Comparison of ENCODE assay signal across 8 cellular contexts in the genomic region with DNA sequence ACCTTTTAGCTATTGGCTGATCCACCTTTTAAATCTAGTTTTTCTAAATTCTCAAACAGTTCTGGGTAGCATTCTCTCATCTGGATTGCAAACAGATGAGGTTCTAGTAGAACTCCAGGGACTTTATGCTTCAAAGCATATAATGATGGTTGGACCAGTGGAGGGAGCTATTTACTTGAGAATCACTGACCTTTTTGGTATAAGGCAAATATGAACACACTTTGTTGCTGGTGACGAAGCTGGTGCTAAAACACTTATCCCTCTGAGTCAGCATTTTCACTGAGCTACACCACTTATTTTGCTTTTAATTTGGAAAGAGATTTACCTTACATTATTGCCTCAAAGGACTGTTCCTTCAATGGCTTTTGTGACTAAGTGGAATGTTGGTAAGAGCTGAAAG. TPM values are rescaled to one million over a fixed set of nuclear protein-coding genes. Genes with fewer than 3 reads are reported as not detected.
A peak's percentile ranks its signal among the peaks of the same experiment; 100 is the strongest.
DNase-seq lines count a peak whose midpoint lies in the region; ATAC-seq, FAIRE-seq and TF ChIP-seq lines count a peak whose summit lies in the region.

No MANE protein-coding gene starts in this region.

- TF ChIP-seq RAD21 in HepG2 (CRISPR knock-in tag; IDR thresholded peaks at IDR 0.05): 0 out of 2 replicates have a peak, but pooled peaks have one; percentile 10

- no peak for FAIRE-seq in HepG2 (lab: Jason Lieb, UNC)

- H3K27ac ChIP-seq in VCaP (no peak overlapping the region), HepG2 (ENCODE audit: extremely low read length, insufficient read depth, low read length) (no peak overlapping the region)

- ATAC-seq in HepG2: peak; percentile 70

- no peaks in the 10 kb centered on the region for H3K79me2 ChIP-seq in HepG2 (ENCODE audit: insufficient read depth, low read length)

- CTCF ChIA-PET in HepG2 (lab: Yijun Ruan, JAX; ENCODE audit: low intra/inter-chr PET ratio, low total read pairs): no interaction called here

- intact Hi-C loops in HepG2 (cut with micrococcal nuclease; ENCODE audit: unreplicated experiment): no loop called here

- H4K20me1 ChIP-seq in HepG2 (ENCODE audit: insufficient read depth, low read length): no peaks in the 10 kb centered on the region

- H3K36me3 ChIP-seq in HepG2 (replicated peaks in 1 of 2; ENCODE audit: control insufficient read depth in 1 of 2, insufficient read depth in 2 of 2, low read length in 2 of 2): no peaks in the 10 kb centered on the region

- DNase-seq in ELR (ENCODE audit: low read depth) (peak; percentile 83), NB4 (ENCODE audit: low read depth) (peak; percentile 37), HepG2 (ENCODE audit: low spot score) (peak; percentile 16), GM10266 (ENCODE audit: extremely low spot score) (no peak), dedifferentiated amniotic fluid mesenchymal stem cell (ENCODE audit: extremely low spot score) (no peak), GOT3 (lab: John Stamatoyannopoulos, UW) (no peak), MV-4-11 (lab: John Stamatoyannopoulos, UW) (no peak)

- H3K4me2 ChIP-seq in HepG2 (ENCODE audit: low read depth, low read length): no peak overlapping the region

- no peak overlapping the region for H3K9ac ChIP-seq in HepG2 (ENCODE audit: insufficient read depth, low read depth, low read length)

- TF ChIP-seq CTCF in NB4 (IDR thresholded peaks at IDR 0.05; ENCODE audit: low read depth, low read length): no peak
- TF ChIP-seq CTCF in VCaP (conservative IDR thresholded peaks at IDR 0.05): peak; percentile 60
- peak; percentile 35; the same call in 1 of the 2 replicates for TF ChIP-seq CTCF in HepG2 (CRISPR knock-in tag; IDR thresholded peaks at IDR 0.05)
- no peak for TF ChIP-seq CTCF in GM10266 (IDR thresholded peaks at IDR 0.05; ENCODE audit: control insufficient read depth, insufficient read depth, low read depth, missing control alignments)

- no peaks in the 10 kb centered on the region for H3K27me3 ChIP-seq in HepG2 (ENCODE audit: control insufficient read depth in 1 of 2, insufficient read depth in 2 of 2, low read length in 2 of 2)

- H3K4me1 ChIP-seq in HepG2 (ENCODE audit: insufficient read depth, low read length): no peaks in the 10 kb centered on the region

- 8% methylated on average over 1 of the region's 1 CpG for WGBS in HepG2 (ENCODE audit: low lambda C conversion rate)

- no peak overlapping the region for H3K4me3 ChIP-seq in NB4 (ENCODE audit: low read depth, low read length)
- no peak overlapping the region for H3K4me3 ChIP-seq in HepG2 (replicated peaks in 1 of 3; ENCODE audit: insufficient read depth in 1 of 3, low read depth in 2 of 3, low read length in 3 of 3)

- no TSS peak for BruUV-seq in HepG2 (replicated peaks; lab: Mats Ljungman, UMichigan)

- no peak overlapping the region for H2AFZ ChIP-seq in HepG2 (ENCODE audit: low read length)

- TF ChIP-seq POLR2A in NB4 (IDR thresholded peaks at IDR 0.05; ENCODE audit: extremely low read depth, insufficient read length): no peak
- no peak for TF ChIP-seq POLR2A in HepG2 (IDR thresholded peaks at IDR 0.05; ENCODE audit: insufficient read depth in 1 of 2, low read depth in 2 of 2, low read length in 2 of 2)

- TF ChIP-seq EP300 in HepG2 (IDR thresholded peaks at IDR 0.05; ENCODE audit: low read depth in 2 of 2, low read length in 2 of 2) (no peak), HepG2 (CRISPR knock-in tag; IDR thresholded peaks at IDR 0.05; ENCODE audit: borderline replicate concordance) (no peak)

- no peaks in the 10 kb centered on the region for H3K9me3 ChIP-seq in HepG2 (ENCODE audit: low read length)

- in situ Hi-C loops in HepG2 (cut with HindIII; ENCODE audit: extremely low pct_ligation_motif_present, low pct_unique_long_range_greater_than_20kb): no loop called here

- POLR2A ChIA-PET in HepG2 (lab: Yijun Ruan, JAX): no interaction called here

TF ChIP-seq in HepG2, 621 proteins besides CTCF, POLR2A, EP300 and RAD21 (continues in another document):
- TF ChIP-seq RBFOX2 (IDR thresholded peaks at IDR 0.05; ENCODE audit: low read depth, low read length) (no peak), ZNF616 (CRISPR knock-in tag; IDR thresholded peaks at IDR 0.05; ENCODE audit: low read depth) (no peak), ZNF75D (CRISPR knock-in tag; IDR thresholded peaks at IDR 0.05; ENCODE audit: borderline replicate concordance) (no peak), ASH2L (IDR thresholded peaks at IDR 0.05; ENCODE audit: insufficient read length, low read depth, low read length) (no peak), ZSCAN25 (CRISPR knock-in tag; IDR thresholded peaks at IDR 0.05) (no peak)
- TF ChIP-seq, protein P1, sequence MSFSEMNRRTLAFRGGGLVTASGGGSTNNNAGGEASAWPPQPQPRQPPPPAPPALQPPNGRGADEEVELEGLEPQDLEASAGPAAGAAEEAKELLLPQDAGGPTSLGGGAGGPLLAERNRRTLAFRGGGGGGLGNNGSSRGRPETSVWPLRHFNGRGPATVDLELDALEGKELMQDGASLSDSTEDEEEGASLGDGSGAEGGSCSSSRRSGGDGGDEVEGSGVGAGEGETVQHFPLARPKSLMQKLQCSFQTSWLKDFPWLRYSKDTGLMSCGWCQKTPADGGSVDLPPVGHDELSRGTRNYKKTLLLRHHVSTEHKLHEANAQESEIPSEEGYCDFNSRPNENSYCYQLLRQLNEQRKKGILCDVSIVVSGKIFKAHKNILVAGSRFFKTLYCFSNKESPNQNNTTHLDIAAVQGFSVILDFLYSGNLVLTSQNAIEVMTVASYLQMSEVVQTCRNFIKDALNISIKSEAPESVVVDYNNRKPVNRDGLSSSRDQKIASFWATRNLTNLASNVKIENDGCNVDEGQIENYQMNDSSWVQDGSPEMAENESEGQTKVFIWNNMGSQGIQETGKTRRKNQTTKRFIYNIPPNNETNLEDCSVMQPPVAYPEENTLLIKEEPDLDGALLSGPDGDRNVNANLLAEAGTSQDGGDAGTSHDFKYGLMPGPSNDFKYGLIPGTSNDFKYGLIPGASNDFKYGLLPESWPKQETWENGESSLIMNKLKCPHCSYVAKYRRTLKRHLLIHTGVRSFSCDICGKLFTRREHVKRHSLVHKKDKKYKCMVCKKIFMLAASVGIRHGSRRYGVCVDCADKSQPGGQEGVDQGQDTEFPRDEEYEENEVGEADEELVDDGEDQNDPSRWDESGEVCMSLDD (CRISPR knock-in tag; IDR thresholded peaks at IDR 0.05; ENCODE audit: borderline replicate concordance): no peak
- TF ChIP-seq, protein P2, sequence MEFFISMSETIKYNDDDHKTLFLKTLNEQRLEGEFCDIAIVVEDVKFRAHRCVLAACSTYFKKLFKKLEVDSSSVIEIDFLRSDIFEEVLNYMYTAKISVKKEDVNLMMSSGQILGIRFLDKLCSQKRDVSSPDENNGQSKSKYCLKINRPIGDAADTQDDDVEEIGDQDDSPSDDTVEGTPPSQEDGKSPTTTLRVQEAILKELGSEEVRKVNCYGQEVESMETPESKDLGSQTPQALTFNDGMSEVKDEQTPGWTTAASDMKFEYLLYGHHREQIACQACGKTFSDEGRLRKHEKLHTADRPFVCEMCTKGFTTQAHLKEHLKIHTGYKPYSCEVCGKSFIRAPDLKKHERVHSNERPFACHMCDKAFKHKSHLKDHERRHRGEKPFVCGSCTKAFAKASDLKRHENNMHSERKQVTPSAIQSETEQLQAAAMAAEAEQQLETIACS (CRISPR knock-in tag; IDR thresholded peaks at IDR 0.05): no peak

RNA-seq across cellular contexts. Expression of a gene that starts 58.6 kb away (rescaled TPM):
- total RNA-seq in HepG2 (2016; rRNA removed; fragmentation: Illumina TruSeq; extraction: Trizol): not detected in 2 replicates
- not detected in 2 replicates for total RNA-seq in HepG2 (2016; cell fraction: cytosol; rRNA removed; fragmentation: Illumina TruSeq; extraction: Trizol; ENCODE audit: low read depth)
- total RNA-seq in HepG2 (2016; cell fraction: insoluble cytoplasmic fraction; rRNA removed; fragmentation: Illumina TruSeq; extraction: Trizol): not detected in 2 replicates
- not detected in 2 replicates for total RNA-seq in HepG2 (2016; cell fraction: membrane; rRNA removed; fragmentation: Illumina TruSeq; extraction: Trizol)
- not detected in 2 replicates for total RNA-seq in HepG2 (2016; cell fraction: nucleus; rRNA removed; fragmentation: Illumina TruSeq; extraction: Trizol)
- not detected in 2 replicates for polyA plus RNA-seq in HepG2 (2011; rRNA removed)
- not detected in 2 replicates for polyA plus RNA-seq in HepG2 (2011; cell fraction: cytosol; rRNA removed)
- not detected in 2 replicates for polyA plus RNA-seq in HepG2 (2011; cell fraction: nucleus; rRNA removed)
- not detected in 2 replicates for polyA plus RNA-seq in HepG2 (2012)
- polyA plus RNA-seq in HepG2 (2016; cell fraction: cytosol; fragmentation: Illumina TruSeq; extraction: Trizol; ENCODE audit: low read depth): not detected in 2 replicates
- polyA plus RNA-seq in HepG2 (2016; cell fraction: insoluble cytoplasmic fraction; fragmentation: Illumina TruSeq; extraction: Trizol; ENCODE audit: low read depth): not detected in 2 replicates
- not detected in 2 replicates for polyA plus RNA-seq in HepG2 (2016; cell fraction: membrane; fragmentation: Illumina TruSeq; extraction: Trizol; ENCODE audit: low read depth)
- polyA plus RNA-seq in HepG2 (2016; cell fraction: nucleus; fragmentation: Illumina TruSeq; extraction: Trizol; ENCODE audit: insufficient read depth, low read depth): not detected in 2 replicates
- not detected in 2 replicates for polyA minus RNA-seq in HepG2 (2011; rRNA and poly(A)+ RNA removed; ENCODE audit: low replicate concordance)
- not detected in 2 replicates for polyA minus RNA-seq in HepG2 (2011; cell fraction: cytosol; rRNA and poly(A)+ RNA removed)
- not detected in 2 replicates for polyA minus RNA-seq in HepG2 (2011; cell fraction: nucleus; rRNA and poly(A)+ RNA removed)

Comparison
In these comparisons a context has a peak if more than half of its experiments do, and no peak if none do; other contexts are left out.
1. DNase-seq: peak in ELR (single experiment), NB4 (single experiment) and HepG2 (single experiment); none in GM10266 (single experiment), dedifferentiated amniotic fluid mesenchymal stem cell (single experiment), GOT3 (single experiment) and MV-4-11 (single experiment).
2. CTCF ChIP-seq: peak in VCaP (single experiment) and HepG2 (single experiment); none in NB4 (single experiment) and GM10266 (single experiment).